In genomic region chr7:4430227-4430626, GRCh38 we compare ENCODE assay signal across 32 cellular contexts.
DNase-seq lines count a peak whose midpoint lies in the region; ATAC-seq, FAIRE-seq and TF ChIP-seq lines count a peak whose summit lies in the region.
"Had no signal": no experiment of that assay in that cellular context is flagged by ENCODE, and none has a peak within 500 bp of the region (broad histone marks: within the 10 kb centered on the region; RNA-seq: fewer than 3 reads in every experiment).

No MANE protein-coding gene starts in this region.

- H3K4me3 Mint-ChIP-seq in Caco-2 (ENCODE audit: unreplicated experiment): no peak overlapping the region
- no peak overlapping the region for H3K4me3 Mint-ChIP-seq in activated T-helper 1 cell treated with anti-CD3 and anti-CD28 coated beads, Interleukin-12 subunit alpha, Interleukin-12 subunit beta, Interleukin-2, Interleukin-4 antibody, amounts not matched to agents 30 ng/mL and 10 ng/mL and 1 ng/mL, durations not matched to agents 14 hours and 24 hours and 36 hours
- H3K4me3 Mint-ChIP-seq: B cell; CD14-positive monocyte; CD4-positive, alpha-beta memory T cell; CD4-positive, alpha-beta T cell; CD4-positive, CD25-positive, alpha-beta regulatory T cell; CD8-positive, alpha-beta memory T cell; CD8-positive, alpha-beta T cell had no signal

- no peak overlapping the region for H2AFZ ChIP-seq in K562 (ENCODE audit: low read depth, low read length)

- H3K4me1 ChIP-seq in A549 (no peaks in the 10 kb centered on the region), HEK293 (ENCODE audit: control insufficient read depth, insufficient read depth, low read length) (no peaks in the 10 kb centered on the region), K562 (replicated peaks in 1 of 2; ENCODE audit: control insufficient read depth in 2 of 2, insufficient read depth in 2 of 2, low read length in 2 of 2) (no peaks in the 10 kb centered on the region), Caco-2 (peaks cover 12% of the 10 kb centered on the region)
- H3K4me1 ChIP-seq: BE2C, BLaER1 had no signal

- ATAC-seq in A549 (no peak), K562 (no peak), GM21367 (IDR thresholded peaks at IDR 0.05; ENCODE audit: unreplicated experiment) (no peak)
- ATAC-seq: CD8-positive, alpha-beta T cell had no signal

- H3K9me3 ChIP-seq in A549 (peaks cover 15% of the 10 kb centered on the region; the same call in 2 of the 3 replicates), HEK293 (ENCODE audit: control insufficient read depth, insufficient read depth, low read depth, low read length) (no peaks in the 10 kb centered on the region), K562 (replicated peaks; ENCODE audit: control insufficient read depth, insufficient read depth, low read depth, low read length) (no peaks in the 10 kb centered on the region), Caco-2 (peaks cover 15% of the 10 kb centered on the region)
- H3K9me3 ChIP-seq: BE2C had no signal

- intact Hi-C loops in K562 (cut with micrococcal nuclease): no loop called here
- intact Hi-C loops in Caco-2 (cut with micrococcal nuclease; ENCODE audit: unreplicated experiment): no loop called here
- intact Hi-C loops in activated T-helper 1 cell treated with anti-CD3 and anti-CD28 coated beads, Interleukin-12 subunit alpha, Interleukin-12 subunit beta, Interleukin-2, Interleukin-4 antibody, amounts not matched to agents 30 ng/mL and 10 ng/mL and 1 ng/mL, durations not matched to agents 14 hours and 24 hours and 36 hours (cut with micrococcal nuclease): no loop called here

- no peak overlapping the region for H3K4me2 ChIP-seq in A549
- no peak overlapping the region for H3K4me2 ChIP-seq in K562 (ENCODE audit: insufficient read depth, low read length)
- H3K4me2 ChIP-seq: BLaER1; BLaER1 treated with 17β-estradiol and CSF1 and Interleukin-3, amounts not matched to agents 10 nM and 100 nM had no signal

- no peak for TF ChIP-seq EP300 in A549 (IDR thresholded peaks at IDR 0.05)
- no peak for TF ChIP-seq EP300 in K562 (IDR thresholded peaks at IDR 0.05; ENCODE audit: low read length)

- POLR2A ChIA-PET in A549 (lab: Yijun Ruan, JAX) (no interaction called here), HEK293 (lab: Yijun Ruan, JAX) (no interaction called here), K562 (lab: Yijun Ruan, JAX) (no interaction called here), Caco-2 (lab: Charles Lee) (no interaction called here)

- no peak overlapping the region for H3K9ac ChIP-seq in K562 (ENCODE audit: insufficient read depth in 1 of 2, low read depth in 2 of 2, low read length in 2 of 2)
- H3K9ac ChIP-seq: BLaER1; BLaER1 treated with 17β-estradiol and CSF1 and Interleukin-3, amounts not matched to agents 10 nM and 100 nM had no signal

- no peak for TF ChIP-seq POLR2A in A549 (IDR thresholded peaks at IDR 0.05; ENCODE audit: low read length)
- no peak for TF ChIP-seq POLR2A in K562 (conservative IDR thresholded peaks at IDR 0.05)

- CTCF ChIA-PET in A549 (lab: Yijun Ruan, JAX) (no interaction called here), HEK293 (lab: Yijun Ruan, JAX) (no interaction called here), K562 (lab: Yijun Ruan, JAX; ENCODE audit: low intra/inter-chr PET ratio) (no interaction called here), Caco-2 (lab: Charles Lee) (no interaction called here)

- no peaks in the 10 kb centered on the region for H3K79me2 ChIP-seq in K562 (ENCODE audit: control insufficient read depth, insufficient read depth, low read length)

- H3K27me3 ChIP-seq in K562 (ENCODE audit: control insufficient read depth in 2 of 2, insufficient read depth in 2 of 2, low read length in 2 of 2): peaks cover 0 to 2% of the 10 kb centered on the region in 2 experiments; a peak in 2 of 5 replicates
- H3K27me3 ChIP-seq in Caco-2 (replicated peaks; ENCODE audit: control insufficient read depth, insufficient read depth, low read length): no peaks in the 10 kb centered on the region
- H3K27me3 ChIP-seq: BE2C; BLaER1; BLaER1 treated with 17β-estradiol and CSF1 and Interleukin-3, amounts not matched to agents 10 nM and 100 nM had no signal

- TF ChIP-seq CTCF in A549 (IDR thresholded peaks at IDR 0.05) (no peak), HEK293 (tag by site-specific recombination; IDR thresholded peaks at IDR 0.05) (no peak), K562 (IDR thresholded peaks at IDR 0.05 in 2 of 3, conservative IDR thresholded peaks at IDR 0.05 in 1 of 3; ENCODE audit: insufficient read depth in 2 of 3, low read depth in 1 of 3, low read length in 3 of 3) (no peak), Caco-2 (IDR thresholded peaks at IDR 0.05; ENCODE audit: insufficient read depth in 1 of 2, low read depth in 1 of 2, low read length in 1 of 2, severe bottlenecking in 1 of 2, unreplicated experiment in 1 of 2) (no peak)

- H3K27ac ChIP-seq in A549: no peak overlapping the region
- no peak overlapping the region for H3K27ac ChIP-seq in HEK293 (ENCODE audit: extremely low read depth, low read depth, low read length)
- no peak overlapping the region for H3K27ac ChIP-seq in K562 (ENCODE audit: extremely low read depth, low read depth, low read length)
- H3K27ac ChIP-seq: 22Rv1; BLaER1; BLaER1 treated with 17β-estradiol and CSF1 and Interleukin-3, amounts not matched to agents 10 nM and 100 nM; C4-2B had no signal

- 3% methylated on average over 1 of the region's 1 CpG for WGBS in A549 (ENCODE audit: missing lambda C conversion rate)
- 0% methylated on average over 1 of the region's 1 CpG for WGBS in K562 (ENCODE audit: insufficient coverage, low coverage, missing lambda C conversion rate)

- H3K9me1 ChIP-seq in K562 (ENCODE audit: control insufficient read depth, insufficient read depth, low read length): no peaks in the 10 kb centered on the region

- TF ChIP-seq RAD21 in A549 (conservative IDR thresholded peaks at IDR 0.05 in 1 of 2, IDR thresholded peaks at IDR 0.05 in 1 of 2): no peak
- no peak for TF ChIP-seq RAD21 in K562 (CRISPR knock-in tag; conservative IDR thresholded peaks at IDR 0.05 in 1 of 2, IDR thresholded peaks at IDR 0.05 in 1 of 2)

- no peak for DNase-seq in A549 (ENCODE audit: low read depth in 1 of 2, low spot score in 1 of 2)
- no peak for DNase-seq in K562 (ENCODE audit: extremely low read depth in 1 of 4, low spot score in 3 of 4)
- DNase-seq in Caco-2: no peak
- DNase-seq in activated T-helper 1 cell treated with anti-CD3 and anti-CD28 coated beads, Interleukin-12 subunit alpha, Interleukin-12 subunit beta, Interleukin-2, Interleukin-4 antibody, amounts not matched to agents 30 ng/mL and 10 ng/mL and 1 ng/mL, durations not matched to agents 14 hours and 24 hours and 36 hours (ENCODE audit: low spot score): no peak
- DNase-seq: 8988T; ACHN; AML-193; BE2C; C1 segment of cervical spinal cord; Calu3; CD4-positive, alpha-beta memory T cell; CD4-positive, alpha-beta T cell; CD4-positive, CD25-positive, alpha-beta regulatory T cell; CD8-positive, alpha-beta memory T cell; CD8-positive, alpha-beta T cell; COR-L47; DMS 273 treated with DMSO at 0.1 percent for 48 hours; DMS153; DMS53; DMS79; DMS79 treated with DMSO at 0.1 percent for 48 hours; DND-41; EL had no signal

- FAIRE-seq in A549 (lab: Jason Lieb, UNC) (no peak), K562 (lab: Jason Lieb, UNC) (no peak)
- FAIRE-seq: D721Med had no signal

- H3K4me1 Mint-ChIP-seq in Caco-2 (ENCODE audit: low read depth, unreplicated experiment): peaks cover 3% of the 10 kb centered on the region
- no peaks in the 10 kb centered on the region for H3K4me1 Mint-ChIP-seq in activated T-helper 1 cell treated with anti-CD3 and anti-CD28 coated beads, Interleukin-12 subunit alpha, Interleukin-12 subunit beta, Interleukin-2, Interleukin-4 antibody, amounts not matched to agents 30 ng/mL and 10 ng/mL and 1 ng/mL, durations not matched to agents 14 hours and 24 hours and 36 hours (ENCODE audit: low read depth)
- H3K4me1 Mint-ChIP-seq: B cell; CD14-positive monocyte; CD4-positive, alpha-beta memory T cell; CD4-positive, CD25-positive, alpha-beta regulatory T cell; CD8-positive, alpha-beta memory T cell had no signal

- no peaks in the 10 kb centered on the region for H3K27me3 Mint-ChIP-seq in Caco-2 (ENCODE audit: insufficient read depth, unreplicated experiment)
- H3K27me3 Mint-ChIP-seq in activated T-helper 1 cell treated with anti-CD3 and anti-CD28 coated beads, Interleukin-12 subunit alpha, Interleukin-12 subunit beta, Interleukin-2, Interleukin-4 antibody, amounts not matched to agents 30 ng/mL and 10 ng/mL and 1 ng/mL, durations not matched to agents 14 hours and 24 hours and 36 hours (ENCODE audit: insufficient read depth): no peaks in the 10 kb centered on the region

- no peaks in the 10 kb centered on the region for H4K20me1 ChIP-seq in K562 (replicated peaks; ENCODE audit: control insufficient read depth, insufficient read depth, low read length)
- H4K20me1 ChIP-seq: BLaER1; BLaER1 treated with 17β-estradiol and CSF1 and Interleukin-3, amounts not matched to agents 10 nM and 100 nM had no signal

- BruUV-seq in K562 (replicated peaks; lab: Mats Ljungman, UMichigan) (no TSS peak), Caco-2 (replicated peaks; lab: Mats Ljungman, UMichigan) (no TSS peak)

- in situ Hi-C loops in K562 (cut with MboI): no loop called here

- H3K36me3 ChIP-seq in HEK293 (ENCODE audit: control insufficient read depth in 2 of 2, insufficient read depth in 1 of 2, low read length in 2 of 2) (no peaks in the 10 kb centered on the region), K562 (ENCODE audit: control insufficient read depth, insufficient read depth, low read length) (no peaks in the 10 kb centered on the region), Caco-2 (ENCODE audit: control insufficient read depth, insufficient read depth, low read length) (no peaks in the 10 kb centered on the region)
- H3K36me3 ChIP-seq: BE2C; BLaER1; BLaER1 treated with 17β-estradiol and CSF1 and Interleukin-3, amounts not matched to agents 10 nM and 100 nM had no signal

- H3K4me3 ChIP-seq in A549 (no peak overlapping the region), HEK293 (ENCODE audit: low read depth, low read length) (no peak overlapping the region), K562 (no peak overlapping the region), Caco-2 (ENCODE audit: low read depth, low read length) (no peak overlapping the region)
- H3K4me3 ChIP-seq: BLaER1; BLaER1 treated with 17β-estradiol and CSF1 and Interleukin-3, amounts not matched to agents 10 nM and 100 nM had no signal

- no peak overlapping the region for H3K27ac Mint-ChIP-seq in Caco-2 (ENCODE audit: unreplicated experiment)
- H3K27ac Mint-ChIP-seq in activated T-helper 1 cell treated with anti-CD3 and anti-CD28 coated beads, Interleukin-12 subunit alpha, Interleukin-12 subunit beta, Interleukin-2, Interleukin-4 antibody, amounts not matched to agents 30 ng/mL and 10 ng/mL and 1 ng/mL, durations not matched to agents 14 hours and 24 hours and 36 hours: no peak overlapping the region
- H3K27ac Mint-ChIP-seq: B cell; CD14-positive monocyte; CD4-positive, alpha-beta memory T cell; CD4-positive, alpha-beta T cell; CD4-positive, CD25-positive, alpha-beta regulatory T cell; CD8-positive, alpha-beta memory T cell; CD8-positive, alpha-beta T cell had no signal

- peaks cover 7% of the 10 kb centered on the region for H3K36me3 Mint-ChIP-seq in Caco-2 (ENCODE audit: insufficient read depth, unreplicated experiment)
- no peaks in the 10 kb centered on the region for H3K36me3 Mint-ChIP-seq in activated T-helper 1 cell treated with anti-CD3 and anti-CD28 coated beads, Interleukin-12 subunit alpha, Interleukin-12 subunit beta, Interleukin-2, Interleukin-4 antibody, amounts not matched to agents 30 ng/mL and 10 ng/mL and 1 ng/mL, durations not matched to agents 14 hours and 24 hours and 36 hours (ENCODE audit: low read depth)
- H3K36me3 Mint-ChIP-seq: CD14-positive monocyte; CD4-positive, CD25-positive, alpha-beta regulatory T cell; CD8-positive, alpha-beta T cell had no signal

- peaks cover 17% of the 10 kb centered on the region for H3K9me3 Mint-ChIP-seq in Caco-2 (ENCODE audit: unreplicated experiment)
- H3K9me3 Mint-ChIP-seq in activated T-helper 1 cell treated with anti-CD3 and anti-CD28 coated beads, Interleukin-12 subunit alpha, Interleukin-12 subunit beta, Interleukin-2, Interleukin-4 antibody, amounts not matched to agents 30 ng/mL and 10 ng/mL and 1 ng/mL, durations not matched to agents 14 hours and 24 hours and 36 hours: peaks cover 26% of the 10 kb centered on the region
